Comparison of ENCODE assay signal across 21 cellular contexts in the genomic region with DNA sequence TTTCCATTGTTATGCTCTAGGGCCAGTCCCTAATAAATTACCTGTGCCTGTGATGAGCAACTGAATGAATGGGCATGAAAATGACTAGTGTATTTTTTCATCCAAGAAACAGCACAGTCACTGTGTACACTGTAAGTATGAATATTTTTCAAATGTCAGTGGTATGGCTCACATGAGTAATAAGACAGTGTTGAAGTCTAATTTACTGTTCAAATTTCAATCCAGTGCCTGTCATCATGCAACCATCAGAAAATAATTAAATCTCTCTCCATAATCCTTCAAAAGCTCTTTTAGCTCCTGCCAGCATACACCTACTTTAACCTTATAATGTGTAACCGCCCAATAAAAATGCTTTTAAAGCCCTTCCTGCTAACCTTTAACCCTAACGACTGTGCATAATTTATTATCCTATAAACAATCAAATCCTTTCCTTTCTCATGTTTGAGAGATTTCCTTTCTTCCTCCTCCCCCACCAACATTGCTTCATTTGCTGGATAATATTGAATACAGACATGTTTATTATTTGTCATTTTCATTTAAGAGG.
"Had no signal": no experiment of that assay in that cellular context is flagged by ENCODE, and none has a peak within 500 bp of the region (broad histone marks: within the 10 kb centered on the region; RNA-seq: fewer than 3 reads in every experiment).

No MANE protein-coding gene starts in this region.

- ATAC-seq: activated T-cell treated with anti-CD3 and anti-CD28 coated beads, Interleukin-2, amount 50 U/mL, for 4 hours; T-helper 17 cell had no signal

- DNase-seq: activated B cell treated with CpG ODN at 0.5 μM for 24 hours; activated CD4-positive, alpha-beta memory T cell treated with anti-CD3 and anti-CD28 coated beads for 36 hours; activated CD4-positive, alpha-beta T cell treated with anti-CD3 and anti-CD28 coated beads for 1 hour; activated CD4-positive, alpha-beta T cell treated with anti-CD3 and anti-CD28 coated beads, Interleukin-2, amount 10 ng/mL, durations not matched to agents 24 days and 14 days; activated CD8-positive, alpha-beta memory T cell treated with anti-CD3 and anti-CD28 coated beads for 24 hours; activated gamma-delta T cell; activated naive CD4-positive, alpha-beta T cell treated with anti-CD3 and anti-CD28 coated beads for 36 hours; activated T-cell treated with anti-CD3 and anti-CD28 coated beads, Interleukin-2, amount 50 U/mL, for 4 hours; amygdala; NCI-H1092; NCI-H1694; NCI-H2029; NCI-H2171; NCI-H2227 treated with DMSO at 0.1 percent for 48 hours; NCI-H446 treated with DMSO at 0.1 percent for 48 hours; NCI-H524 treated with DMSO at 0.1 percent for 48 hours; NCI-H774; NK-92 treated with Interleukin-12 subunit alpha and Interleukin-12 subunit beta, amount 100 ng/mL, for 24 hours; SHP77 treated with DMSO at 0.1 percent for 48 hours; T-helper 17 cell; T-helper 9 cell had no signal
